ENCODE assay signal across 9 cellular contexts in the genomic region with DNA sequence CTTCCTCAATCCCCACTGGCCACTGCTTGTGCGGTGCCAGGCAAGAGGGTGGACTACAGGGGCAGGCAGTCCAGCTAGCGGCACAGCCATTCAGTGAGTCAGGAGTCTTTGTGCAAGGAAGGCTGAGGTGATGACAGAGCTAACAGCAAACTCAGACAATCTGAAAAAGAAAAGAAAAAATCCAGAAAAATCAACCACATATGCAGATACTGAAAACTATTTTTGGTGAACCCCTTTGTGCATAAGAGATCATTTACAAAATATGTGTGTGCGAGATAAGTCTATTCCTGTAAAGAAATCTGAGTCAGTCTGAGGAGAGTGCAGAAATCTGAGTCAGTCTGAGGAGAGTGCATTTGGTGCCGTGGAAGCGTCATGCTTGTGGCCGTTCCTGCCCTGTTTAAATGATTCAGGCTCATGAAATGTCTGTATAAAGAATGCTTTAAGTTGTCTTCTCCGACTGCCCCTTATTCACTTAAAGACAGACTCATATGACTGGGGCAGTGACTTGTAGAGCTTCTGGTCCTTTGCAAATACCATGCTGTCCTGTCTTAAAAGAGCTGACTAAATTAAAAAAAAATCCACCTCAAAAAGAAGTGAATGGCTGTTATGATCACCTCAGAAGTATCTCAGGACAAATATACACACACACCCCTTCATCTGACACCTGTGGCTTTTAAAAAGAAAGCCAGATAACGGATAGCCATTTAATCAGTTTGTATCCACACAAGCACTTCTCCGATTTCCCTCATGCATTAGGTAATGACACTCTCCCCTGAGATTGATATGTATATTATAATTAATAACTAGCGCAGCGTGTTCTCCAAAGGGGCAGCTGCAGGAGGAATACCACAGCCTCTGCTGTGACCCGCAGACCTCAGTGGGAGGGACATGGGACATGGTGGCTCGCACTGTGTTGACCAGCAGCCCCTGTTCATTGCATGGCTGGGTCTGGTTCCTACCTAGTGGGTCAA. TPM values are rescaled to one million over a fixed set of nuclear protein-coding genes. Genes with fewer than 3 reads are reported as not detected.
DNase-seq lines count a peak whose midpoint lies in the region; ATAC-seq, FAIRE-seq and TF ChIP-seq lines count a peak whose summit lies in the region.
"Had no signal": no experiment of that assay in that cellular context is flagged by ENCODE, and none has a peak within 500 bp of the region (broad histone marks: within the 10 kb centered on the region; RNA-seq: fewer than 3 reads in every experiment).

No MANE protein-coding gene starts in this region.

- DNase-seq in NCI-H1105 treated with DMSO at 0.1 percent for 48 hours (lab: John Stamatoyannopoulos, UW) (peak; percentile 44), NCI-H1105 (lab: John Stamatoyannopoulos, UW) (no peak), keratinocyte (ENCODE audit: low read depth, low spot score) (peak; percentile 82), transverse colon (no peak), KBM-7 (no peak), occipital lobe (lab: John Stamatoyannopoulos, UW) (no peak)

- no peak for TF ChIP-seq POLR2A in transverse colon (IDR thresholded peaks at IDR 0.05)

- peak overlapping the region; percentile 84 for H3K4me2 ChIP-seq in keratinocyte (ENCODE audit: control insufficient read depth, extremely low read depth, insufficient read depth, low read depth, low read length)

- FAIRE-seq in keratinocyte (lab: Jason Lieb, UNC) = peak; percentile 84
- FAIRE-seq: A204.1 had no signal

- H3K9me1 ChIP-seq in keratinocyte (ENCODE audit: control insufficient read depth, extremely low read depth, insufficient read depth, low read length) = peaks cover 4% of the 10 kb centered on the region

- H3K4me1 ChIP-seq in keratinocyte (ENCODE audit: control insufficient read depth, extremely low read depth, insufficient read depth, low read length) (peaks cover 57% of the 10 kb centered on the region), transverse colon (peaks cover 8 to 72% (median 41%) of the 10 kb centered on the region in 4 donors)

- peak overlapping the region; percentile 68 for H3K9ac ChIP-seq in keratinocyte (ENCODE audit: control insufficient read depth, extremely low read depth, insufficient read depth, low read length)

- H3K4me3 ChIP-seq in keratinocyte (ENCODE audit: control insufficient read depth in 2 of 3, extremely low read depth in 1 of 3, insufficient read depth in 2 of 3, low read depth in 1 of 3, low read length in 3 of 3) (peak overlapping the region in 2 of 3 experiments; percentile 18 to 44), transverse colon (no peak overlapping the region)

- dilution Hi-C loops in keratinocyte (cut with MboI; ENCODE audit: extremely low pct_ligation_motif_present, low sequenced_read_pairs) = no loop called here

- TF ChIP-seq CTCF in keratinocyte (optimal IDR thresholded peaks at IDR 0.05 in 1 of 3, IDR thresholded peaks at IDR 0.05 in 1 of 3, conservative IDR thresholded peaks at IDR 0.05 in 1 of 3; ENCODE audit: extremely low read depth in 1 of 3, insufficient read depth in 2 of 3, low read length in 3 of 3) = no peak
- TF ChIP-seq CTCF in transverse colon (IDR thresholded peaks at IDR 0.05) = no peak

- no peak for ATAC-seq in GM21390 (IDR thresholded peaks at IDR 0.05; ENCODE audit: unreplicated experiment)

- H3K79me2 ChIP-seq in keratinocyte (ENCODE audit: control insufficient read depth, insufficient read depth, low read length) = peaks cover 84% of the 10 kb centered on the region

- in situ Hi-C loops in transverse colon (cut with MboI; ENCODE audit: low pct_ligation_motif_present in 1 of 4, low pct_unique_long_range_greater_than_20kb in 1 of 4, low sequenced_read_pairs in 3 of 4) = no loop called here
- in situ Hi-C loops in KBM-7 (cut with MboI; ENCODE audit: low pct_unique_long_range_greater_than_20kb, low sequenced_read_pairs) = no loop called here

- intact Hi-C loops in transverse colon (cut with DNase I; ENCODE audit: low total_unique reads) = no loop called here

- H2AFZ ChIP-seq in keratinocyte (ENCODE audit: control insufficient read depth, low read length) = no peak overlapping the region

- TF ChIP-seq EP300 in transverse colon (IDR thresholded peaks at IDR 0.05; ENCODE audit: low read depth) = no peak

- 39 to 51% methylated on average over 10 to 13 of the region's 13 CpGs for WGBS in transverse colon (ENCODE audit: low coverage in 1 of 2), 2 donors

- H3K9me3 ChIP-seq in keratinocyte (ENCODE audit: control insufficient read depth, low read depth, low read length) (no peaks in the 10 kb centered on the region), transverse colon (no peaks in the 10 kb centered on the region)

- H3K36me3 ChIP-seq in keratinocyte (ENCODE audit: control insufficient read depth in 2 of 2, extremely low read depth in 1 of 2, insufficient read depth in 2 of 2, low read length in 2 of 2) = peaks cover 0 to 2% of the 10 kb centered on the region in 2 experiments
- no peaks in the 10 kb centered on the region for H3K36me3 ChIP-seq in transverse colon

- H3K27ac ChIP-seq in angular gyrus (ENCODE audit: low read depth, low read length) = peak overlapping the region; percentile 49
- H3K27ac ChIP-seq in keratinocyte (ENCODE audit: control insufficient read depth, insufficient read depth, low read length) = peak overlapping the region; percentile 92
- H3K27ac ChIP-seq in transverse colon = peak overlapping the region; percentile 76 to 85 (median 84)

- H3K27me3 ChIP-seq in keratinocyte (ENCODE audit: control insufficient read depth, extremely low read depth, insufficient read depth, low read length) (no peaks in the 10 kb centered on the region), transverse colon (no peaks in the 10 kb centered on the region)

- H4K20me1 ChIP-seq in keratinocyte (ENCODE audit: control insufficient read depth, extremely low read depth, insufficient read depth, low read length) = no peaks in the 10 kb centered on the region

RNA-seq across cellular contexts. Expression of a gene that starts 47.3 kb away (rescaled TPM):
- 56.6 to 72.1 TPM (median 57.2 TPM) in 3 replicates for polyA plus RNA-seq in keratinocyte
- 54.4 TPM for polyA plus RNA-seq in keratinocyte (2011; ENCODE audit: low read depth)
- polyA plus RNA-seq in keratinocyte (2011; cell fraction: cytosol; rRNA removed) = 42.3 and 46.0 TPM in 2 replicates
- 227 and 249 TPM in 2 replicates for polyA plus RNA-seq in keratinocyte (2011; cell fraction: nucleus; rRNA removed)
- polyA plus RNA-seq in keratinocyte (2012; ENCODE audit: low replicate concordance) = 33.9 and 54.9 TPM in 2 replicates
- polyA minus RNA-seq in keratinocyte = 358 to 455 TPM (median 446 TPM) in 3 replicates
- polyA minus RNA-seq in keratinocyte (2011; cell fraction: cytosol; rRNA and poly(A)+ RNA removed) = 73.3 TPM
- polyA minus RNA-seq in keratinocyte (2011; cell fraction: nucleus; rRNA and poly(A)+ RNA removed) = 348 and 654 TPM in 2 replicates
- 100 to 1,000 TPM; 186 to 388 (median 285) TPM for total RNA-seq in transverse colon
- 381 TPM for total RNA-seq in occipital lobe

Comparison
In these comparisons a context has a peak if more than half of its experiments do, and no peak if none do; other contexts are left out.
1. DNase-seq: peak in NCI-H1105 treated with DMSO at 0.1 percent for 48 hours (single experiment) and keratinocyte (single experiment); none in NCI-H1105 (single experiment), transverse colon (single experiment), KBM-7 (single experiment) and occipital lobe (single experiment).
2. H3K4me3 ChIP-seq: peak in keratinocyte (2 of 3); none in transverse colon (0 of 4).
3. Peak in every context shown above with its lines, with median percentiles within 50 percentile points of each other: H3K27ac ChIP-seq.